13 cellular contexts compared by ENCODE assay signal in genomic region chr6:147207851-147208754, GRCh38. TPM values are rescaled to one million over a fixed set of nuclear protein-coding genes. Genes with fewer than 3 reads are reported as not detected.
DNase-seq lines count a peak whose midpoint lies in the region; ATAC-seq, FAIRE-seq and TF ChIP-seq lines count a peak whose summit lies in the region.
"Had no signal": no experiment of that assay in that cellular context is flagged by ENCODE, and none has a peak within 500 bp of the region (broad histone marks: within the 10 kb centered on the region; RNA-seq: fewer than 3 reads in every experiment).

No MANE protein-coding gene starts in this region.

- no peaks in the 10 kb centered on the region for H3K9me3 Mint-ChIP-seq in T-cell
- H3K9me3 Mint-ChIP-seq in activated T-helper 2 cell treated with anti-CD3 and anti-CD28 coated beads, Interferon-gamma antibody, Interleukin-2, Interleukin-4, amounts not matched to agents 10 μg/mL and 5 μg/mL and 100 μg/mL, durations not matched to agents 14 hours and 24 hours and 36 hours, result no peaks in the 10 kb centered on the region
- H3K9me3 Mint-ChIP-seq: activated CD4-positive, alpha-beta T cell treated with anti-CD3 and anti-CD28 coated beads, Interleukin-2, amount 10 ng/mL, durations not matched to agents 24 days and 14 days; activated naive CD8-positive, alpha-beta T cell treated with anti-CD3 and anti-CD28 coated beads, Interleukin-2, amount 10 ng/mL, durations not matched to agents 7 days and 5 days; type B pancreatic cell had no signal

- CTCF ChIA-PET in T-cell (lab: Charles Lee), result interaction anchor here in 1 of 2 donors (0.7 kb wide), 1 partner anchor 36 kb away, joined by 3 read pairs; no protein-coding TSS in a partner anchor

- H3K27me3 ChIP-seq in spleen (replicated peaks in 1 of 7), result no peaks in the 10 kb centered on the region

- H3K9me3 ChIP-seq in spleen, result no peaks in the 10 kb centered on the region

- peak overlapping the region in 1 of 8 donors; percentile 6 for H3K4me3 ChIP-seq in spleen

- intact Hi-C loops in spleen (cut with DNase I; ENCODE audit: low total_unique reads), result no loop called here
- intact Hi-C loops in activated T-helper 2 cell treated with anti-CD3 and anti-CD28 coated beads, Interferon-gamma antibody, Interleukin-2, Interleukin-4, amounts not matched to agents 10 μg/mL and 5 μg/mL and 100 μg/mL, durations not matched to agents 14 hours and 24 hours and 36 hours (cut with micrococcal nuclease), result loop anchor here (10.0 kb wide), 3 partner anchors 423 to 1473 kb away; partner anchors contain the start of genes EPM2A and SHPRH

- H3K36me3 Mint-ChIP-seq in T-cell, result no peaks in the 10 kb centered on the region
- peaks cover 27% of the 10 kb centered on the region for H3K36me3 Mint-ChIP-seq in activated T-helper 2 cell treated with anti-CD3 and anti-CD28 coated beads, Interferon-gamma antibody, Interleukin-2, Interleukin-4, amounts not matched to agents 10 μg/mL and 5 μg/mL and 100 μg/mL, durations not matched to agents 14 hours and 24 hours and 36 hours (ENCODE audit: low read depth)

- POLR2A ChIA-PET in T-cell (lab: Charles Lee), result no interaction called here

- peak; percentile 24 for DNase-seq in NCI-H82 (lab: John Stamatoyannopoulos, UW)
- no peak for DNase-seq in NCI-H82 treated with DMSO at 0.1 percent for 48 hours (lab: John Stamatoyannopoulos, UW; ENCODE audit: unreplicated experiment)
- no peak for DNase-seq in T-cell
- DNase-seq in spleen, result no peak
- no peak for DNase-seq in activated T-helper 2 cell treated with anti-CD3 and anti-CD28 coated beads, Interferon-gamma antibody, Interleukin-2, Interleukin-4, amounts not matched to agents 10 μg/mL and 5 μg/mL and 100 μg/mL, durations not matched to agents 14 hours and 24 hours and 36 hours (ENCODE audit: low spot score)
- no peak for DNase-seq in SKM-1 (lab: John Stamatoyannopoulos, UW; ENCODE audit: unreplicated experiment)
- DNase-seq: activated CD4-positive, alpha-beta T cell treated with anti-CD3 and anti-CD28 coated beads, Interleukin-2, amount 10 ng/mL, durations not matched to agents 24 days and 14 days; activated naive CD8-positive, alpha-beta T cell treated with anti-CD3 and anti-CD28 coated beads, Interleukin-2, amount 10 ng/mL, durations not matched to agents 7 days and 5 days; NCI-H1930; occipital lobe had no signal

- peak; percentile 5 for FAIRE-seq in islet of Langerhans (lab: Jason Lieb, UNC)

- H3K27me3 Mint-ChIP-seq in T-cell, result no peaks in the 10 kb centered on the region
- no peaks in the 10 kb centered on the region for H3K27me3 Mint-ChIP-seq in activated T-helper 2 cell treated with anti-CD3 and anti-CD28 coated beads, Interferon-gamma antibody, Interleukin-2, Interleukin-4, amounts not matched to agents 10 μg/mL and 5 μg/mL and 100 μg/mL, durations not matched to agents 14 hours and 24 hours and 36 hours (ENCODE audit: low read depth)
- H3K27me3 Mint-ChIP-seq: activated CD4-positive, alpha-beta T cell treated with anti-CD3 and anti-CD28 coated beads, Interleukin-2, amount 10 ng/mL, durations not matched to agents 24 days and 14 days; activated naive CD8-positive, alpha-beta T cell treated with anti-CD3 and anti-CD28 coated beads, Interleukin-2, amount 10 ng/mL, durations not matched to agents 7 days and 5 days; type B pancreatic cell had no signal

- ATAC-seq in T-cell (replicated peaks in 1 of 4) (no peak), GM19324 (IDR thresholded peaks at IDR 0.05; ENCODE audit: low FRiP score, unreplicated experiment) (no peak)

- WGBS in spleen, 5 donors, result 91 to 96% (median 96%) methylated on average over 4 of the region's 4 CpGs

- no peaks in the 10 kb centered on the region for H3K36me3 ChIP-seq in spleen

- TF ChIP-seq POLR2A in spleen (IDR thresholded peaks at IDR 0.05), result no peak

- TF ChIP-seq CTCF in spleen (IDR thresholded peaks at IDR 0.05 in 8 of 11, conservative IDR thresholded peaks at IDR 0.05 in 3 of 11), result no peak

- peaks cover 10 to 73% (median 32%) of the 10 kb centered on the region in 6 donors for H3K4me1 ChIP-seq in spleen

- H3K27ac ChIP-seq in spleen, result peak overlapping the region in 5 of 8 donors; percentile 28 to 97 (median 49)

- peaks cover 47 to 63% (median 54%) of the 10 kb centered on the region in 3 donors for H3K4me1 Mint-ChIP-seq in T-cell
- H3K4me1 Mint-ChIP-seq in activated T-helper 2 cell treated with anti-CD3 and anti-CD28 coated beads, Interferon-gamma antibody, Interleukin-2, Interleukin-4, amounts not matched to agents 10 μg/mL and 5 μg/mL and 100 μg/mL, durations not matched to agents 14 hours and 24 hours and 36 hours (ENCODE audit: low read depth), result peaks cover 35% of the 10 kb centered on the region

- no peak overlapping the region for H3K4me3 Mint-ChIP-seq in T-cell
- H3K4me3 Mint-ChIP-seq in activated T-helper 2 cell treated with anti-CD3 and anti-CD28 coated beads, Interferon-gamma antibody, Interleukin-2, Interleukin-4, amounts not matched to agents 10 μg/mL and 5 μg/mL and 100 μg/mL, durations not matched to agents 14 hours and 24 hours and 36 hours (ENCODE audit: low read depth), result no peak overlapping the region
- H3K4me3 Mint-ChIP-seq: activated CD4-positive, alpha-beta T cell treated with anti-CD3 and anti-CD28 coated beads, Interleukin-2, amount 10 ng/mL, durations not matched to agents 24 days and 14 days; activated naive CD8-positive, alpha-beta T cell treated with anti-CD3 and anti-CD28 coated beads, Interleukin-2, amount 10 ng/mL, durations not matched to agents 7 days and 5 days had no signal

- H3K27ac Mint-ChIP-seq in T-cell, result peak overlapping the region; percentile 2 to 74
- no peak overlapping the region for H3K27ac Mint-ChIP-seq in activated T-helper 2 cell treated with anti-CD3 and anti-CD28 coated beads, Interferon-gamma antibody, Interleukin-2, Interleukin-4, amounts not matched to agents 10 μg/mL and 5 μg/mL and 100 μg/mL, durations not matched to agents 14 hours and 24 hours and 36 hours
- H3K27ac Mint-ChIP-seq: activated CD4-positive, alpha-beta T cell treated with anti-CD3 and anti-CD28 coated beads, Interleukin-2, amount 10 ng/mL, durations not matched to agents 24 days and 14 days; activated naive CD8-positive, alpha-beta T cell treated with anti-CD3 and anti-CD28 coated beads, Interleukin-2, amount 10 ng/mL, durations not matched to agents 7 days and 5 days; type B pancreatic cell had no signal

RNA-seq across cellular contexts. Expression of gene STXBP5, which starts 3.9 kb away (rescaled TPM):
- total RNA-seq in T-cell (10 to 100 TPM; 24.1 to 35.4 (median 27.8) TPM), spleen (10 to 100 TPM; 27.6 to 51.1 (median 34.8) TPM)
- polyA plus RNA-seq in spleen, result 1 to 10 TPM; 6.5 to 8.1 (median 7.7) TPM
- total RNA-seq in activated T-helper 2 cell treated with anti-CD3 and anti-CD28 coated beads, Interferon-gamma antibody, Interleukin-2, Interleukin-4, amounts not matched to agents 10 μg/mL and 5 μg/mL and 100 μg/mL, durations not matched to agents 14 hours and 24 hours and 36 hours, result 21.2 and 22.7 TPM in 2 replicates
